Comparison of ENCODE assay signal across 34 cellular contexts in the genomic region with DNA sequence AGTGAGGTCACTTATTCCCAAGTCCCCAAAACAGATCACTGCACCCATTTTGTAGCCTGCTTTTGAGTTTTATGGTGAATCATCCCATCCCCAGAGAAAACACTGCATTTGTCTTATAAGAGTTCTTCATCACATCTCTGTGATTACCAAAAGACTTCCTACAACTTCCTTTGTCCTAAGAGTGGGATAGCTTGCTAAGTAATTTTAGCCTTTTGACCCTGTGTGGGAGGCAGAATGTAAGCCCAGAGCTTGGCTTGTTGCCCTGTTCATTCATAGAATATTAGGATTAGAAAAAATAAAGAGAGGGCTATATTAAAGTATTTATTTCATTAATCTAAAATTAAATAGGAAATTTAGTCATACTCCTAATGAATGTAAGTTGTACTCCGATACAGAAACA.
DNase-seq lines count a peak whose midpoint lies in the region; ATAC-seq, FAIRE-seq and TF ChIP-seq lines count a peak whose summit lies in the region.
"Had no signal": no experiment of that assay in that cellular context is flagged by ENCODE, and none has a peak within 500 bp of the region (broad histone marks: within the 10 kb centered on the region; RNA-seq: fewer than 3 reads in every experiment).

No MANE protein-coding gene starts in this region.

- H3K36me3 ChIP-seq in astrocyte (ENCODE audit: insufficient read depth, low read length) (no peaks in the 10 kb centered on the region), osteoblast (ENCODE audit: insufficient read depth, low read length) (no peaks in the 10 kb centered on the region)
- H3K36me3 ChIP-seq: heart left ventricle, stomach, thyroid gland, vagina had no signal

- no peak overlapping the region for H4K5ac ChIP-seq in H9 (ENCODE audit: insufficient read length, low read depth, low read length)

- H3K56ac ChIP-seq in H9 (ENCODE audit: insufficient read length, low read depth, low read length), result no peak overlapping the region

- H2AFZ ChIP-seq in H9 (ENCODE audit: low read length) (peak overlapping the region; percentile 5), astrocyte (ENCODE audit: low read depth, low read length) (no peak overlapping the region), osteoblast (ENCODE audit: low read length) (peak overlapping the region; percentile 9)
- H2AFZ ChIP-seq: parathyroid adenoma had no signal

- H3T11ph ChIP-seq in H9 (ENCODE audit: low read length), result no peak overlapping the region

- intact Hi-C loops in activated CD4-positive, alpha-beta T cell treated with anti-CD3 and anti-CD28 coated beads for 36 hours (cut with DNase I, micrococcal nuclease), result no loop called here

- no peaks in the 10 kb centered on the region for H3K79me1 ChIP-seq in H9 (ENCODE audit: insufficient read depth, low read depth, low read length, poor library complexity, severe bottlenecking)

- no peak overlapping the region for H2BK5ac ChIP-seq in H9 (ENCODE audit: insufficient read length, low read length)

- H4K20me1 ChIP-seq in H9 (ENCODE audit: control insufficient read depth, insufficient read depth, insufficient read length) (no peaks in the 10 kb centered on the region), astrocyte (ENCODE audit: insufficient read depth, low read length) (no peaks in the 10 kb centered on the region), osteoblast (ENCODE audit: insufficient read depth, low read length) (no peaks in the 10 kb centered on the region)

- H3K4me2 ChIP-seq in H9 (ENCODE audit: insufficient read depth, insufficient read length, low read length) (no peak overlapping the region), astrocyte (ENCODE audit: low read length) (peak overlapping the region; percentile 58), osteoblast (ENCODE audit: insufficient read depth, low read length) (no peak overlapping the region)
- H3K4me2 ChIP-seq: A549 had no signal

- no peak overlapping the region for H3K14ac ChIP-seq in H9 (ENCODE audit: insufficient read depth, low read length)

- H3K27ac ChIP-seq in H9 (ENCODE audit: insufficient read length, low read depth, low read length), result no peak overlapping the region
- no peak overlapping the region for H3K27ac ChIP-seq in astrocyte (ENCODE audit: low read depth, low read length)
- no peak overlapping the region for H3K27ac ChIP-seq in osteoblast (ENCODE audit: low read depth, low read length)
- H3K27ac ChIP-seq: A549, foreskin keratinocyte, heart left ventricle, parathyroid adenoma, stomach, thyroid gland, vagina had no signal

- H2AK5ac ChIP-seq in H9 (ENCODE audit: insufficient read length, low read length), result no peak overlapping the region

- no peak overlapping the region for H2BK20ac ChIP-seq in H9 (ENCODE audit: low read depth, low read length, poor library complexity, severe bottlenecking)

- H3K18ac ChIP-seq in H9 (ENCODE audit: insufficient read length, low read depth, low read length), result no peak overlapping the region

- H3K79me2 ChIP-seq in H9 (ENCODE audit: insufficient read depth, low read length) (no peaks in the 10 kb centered on the region), astrocyte (ENCODE audit: insufficient read depth, low read length) (no peaks in the 10 kb centered on the region), osteoblast (ENCODE audit: insufficient read depth, low read length) (no peaks in the 10 kb centered on the region)
- H3K79me2 ChIP-seq: parathyroid adenoma had no signal

- POLR2A ChIA-PET in activated CD4-positive, alpha-beta T cell treated with anti-CD3 and anti-CD28 coated beads for 36 hours (lab: Charles Lee), result no interaction called here

- DNase-seq in H9 (no peak), astrocyte (ENCODE audit: low read depth) (peak; percentile 33), fibroblast of peridontal ligament (ENCODE audit: extremely low read depth) (peak; percentile 1), osteoblast (ENCODE audit: insufficient read length, low spot score, missing footprints) (peak; percentile 6), GM13977 (ENCODE audit: low spot score) (no peak), inferior parietal cortex (ENCODE audit: extremely low spot score) (no peak), occipital lobe (lab: John Stamatoyannopoulos, UW) (no peak)
- no peak for DNase-seq in activated CD4-positive, alpha-beta T cell treated with anti-CD3 and anti-CD28 coated beads for 36 hours
- DNase-seq: activated CD4-positive, alpha-beta memory T cell treated with anti-CD3 and anti-CD28 coated beads for 36 hours; activated CD4-positive, CD25-positive, alpha-beta regulatory T cell treated with anti-CD3 and anti-CD28 coated beads, Interleukin-2, amount 50 U/mL, for 72 hours; activated CD8-positive, alpha-beta memory T cell treated with anti-CD3 and anti-CD28 coated beads, Interleukin-2, amount 50 U/mL, for 48 hours; AML-193; amygdala; CD4-positive, CD25-positive, alpha-beta regulatory T cell; central memory CD4-positive, alpha-beta T cell; effector memory CD8-positive, alpha-beta T cell; erythroblast; foreskin keratinocyte; heart left ventricle; NCI-H1048; NCI-H1694; NCI-H510A treated with DMSO at 0.1 percent for 48 hours; NK-92 treated with Interleukin-12 subunit alpha and Interleukin-12 subunit beta, amount 100 ng/mL, for 24 hours; PC-3; right cardiac atrium; stimulated activated CD4-positive, alpha-beta T cell treated with anti-CD3 and anti-CD28 coated beads, Interleukin-4, amount 100 ng/mL, for 1 hour; stomach; T-helper 2 cell; thyroid gland had no signal

- TF ChIP-seq CTCF in H9 (conservative IDR thresholded peaks at IDR 0.05) (no peak), astrocyte (IDR thresholded peaks at IDR 0.05; ENCODE audit: insufficient read depth, low read depth, low read length) (no peak), osteoblast (IDR thresholded peaks at IDR 0.05; ENCODE audit: extremely low read depth, low read depth, low read length) (no peak), GM13977 (IDR thresholded peaks at IDR 0.05; ENCODE audit: extremely low read depth, insufficient read depth, missing control alignments) (no peak)

- H3K4me3 ChIP-seq in astrocyte (ENCODE audit: insufficient read depth, low read depth, low read length) (no peak overlapping the region), osteoblast (ENCODE audit: insufficient read depth, low read length) (no peak overlapping the region)
- H3K4me3 ChIP-seq: A549, heart left ventricle, stomach, thyroid gland, vagina had no signal

- no peak overlapping the region for H2BK12ac ChIP-seq in H9 (ENCODE audit: insufficient read length, low read depth, low read length)

- H3K9ac ChIP-seq in H9 (ENCODE audit: extremely low read depth, insufficient read length, low read length), result no peak overlapping the region
- H3K9ac ChIP-seq in astrocyte (ENCODE audit: low read length), result no peak overlapping the region
- H3K9ac ChIP-seq: parathyroid adenoma had no signal

- in situ Hi-C loops in GM13977 (cut with MboI; ENCODE audit: low pct_unique_long_range_greater_than_20kb, low sequenced_read_pairs, unreplicated experiment), result no loop called here

- CTCF ChIA-PET in activated CD4-positive, alpha-beta T cell treated with anti-CD3 and anti-CD28 coated beads for 36 hours (lab: Charles Lee), result no interaction called here

- H4K8ac ChIP-seq in H9 (replicated peaks; ENCODE audit: insufficient read length, low read depth, low read length), result no peak overlapping the region

- H3K27me3 Mint-ChIP-seq in H9 (ENCODE audit: low read depth) (no peaks in the 10 kb centered on the region), astrocyte (ENCODE audit: low read depth, unreplicated experiment) (no peaks in the 10 kb centered on the region)
- peaks cover 5% of the 10 kb centered on the region for H3K27me3 Mint-ChIP-seq in activated CD4-positive, alpha-beta T cell treated with anti-CD3 and anti-CD28 coated beads for 36 hours
- H3K27me3 Mint-ChIP-seq: activated CD4-positive, alpha-beta memory T cell treated with anti-CD3 and anti-CD28 coated beads for 36 hours; CD4-positive, CD25-positive, alpha-beta regulatory T cell; effector memory CD8-positive, alpha-beta T cell had no signal

- no peak for ATAC-seq in activated CD4-positive, alpha-beta T cell treated with anti-CD3 and anti-CD28 coated beads for 36 hours
- ATAC-seq: A549; effector memory CD8-positive, alpha-beta T cell; foreskin keratinocyte; heart left ventricle; PC-3; right cardiac atrium had no signal

- H3K4me1 ChIP-seq in H9 (ENCODE audit: insufficient read depth, low read length), result no peaks in the 10 kb centered on the region
- H3K4me1 ChIP-seq in astrocyte (ENCODE audit: insufficient read depth, low read length), result no peaks in the 10 kb centered on the region
- no peaks in the 10 kb centered on the region for H3K4me1 ChIP-seq in osteoblast (ENCODE audit: insufficient read depth, low read length)
- H3K4me1 ChIP-seq: A549, foreskin keratinocyte, heart left ventricle, parathyroid adenoma, stomach, thyroid gland, vagina had no signal

- H3K23ac ChIP-seq in H9 (ENCODE audit: insufficient read length, low read depth, low read length), result no peak overlapping the region

- H3K4me1 Mint-ChIP-seq in H9 (no peaks in the 10 kb centered on the region), astrocyte (ENCODE audit: low read depth, unreplicated experiment) (peaks cover 15% of the 10 kb centered on the region)
- no peaks in the 10 kb centered on the region for H3K4me1 Mint-ChIP-seq in activated CD4-positive, alpha-beta T cell treated with anti-CD3 and anti-CD28 coated beads for 36 hours
- H3K4me1 Mint-ChIP-seq: activated naive CD4-positive, alpha-beta T cell treated with anti-CD3 and anti-CD28 coated beads, Interleukin-2, amount 50 U/mL, for 24 hours; CD4-positive, CD25-positive, alpha-beta regulatory T cell had no signal

- WGBS in H9 (ENCODE audit: extremely low coverage, insufficient read length, low lambda C conversion rate), result no CpG with 5 or more reads among the region's 1 CpG

- no peaks in the 10 kb centered on the region for H3K23me2 ChIP-seq in H9 (ENCODE audit: insufficient read length, low read depth, low read length, poor library complexity, severe bottlenecking)

- FAIRE-seq in astrocyte (lab: Jason Lieb, UNC), result peak; percentile 5
- FAIRE-seq: A549 had no signal

- H3K36me3 Mint-ChIP-seq in H9 (ENCODE audit: insufficient read depth in 1 of 3, low read depth in 3 of 3) (no peaks in the 10 kb centered on the region), astrocyte (ENCODE audit: low read depth, unreplicated experiment) (no peaks in the 10 kb centered on the region)
- H3K36me3 Mint-ChIP-seq in activated CD4-positive, alpha-beta T cell treated with anti-CD3 and anti-CD28 coated beads for 36 hours (ENCODE audit: low read depth), result no peaks in the 10 kb centered on the region
- H3K36me3 Mint-ChIP-seq: activated CD4-positive, alpha-beta memory T cell treated with anti-CD3 and anti-CD28 coated beads for 36 hours; activated naive CD4-positive, alpha-beta T cell treated with anti-CD3 and anti-CD28 coated beads, Interleukin-2, amount 50 U/mL, for 24 hours; CD4-positive, CD25-positive, alpha-beta regulatory T cell had no signal

- no peak overlapping the region for H4K91ac ChIP-seq in H9 (ENCODE audit: insufficient read length, low read depth, low read length)

- H3K27me3 ChIP-seq in H9 (ENCODE audit: insufficient read depth, low read length) (no peaks in the 10 kb centered on the region), astrocyte (ENCODE audit: insufficient read depth, low read length) (no peaks in the 10 kb centered on the region), osteoblast (ENCODE audit: insufficient read depth, low read length) (no peaks in the 10 kb centered on the region)
- H3K27me3 ChIP-seq: foreskin keratinocyte, heart left ventricle, stomach, thyroid gland, vagina had no signal

- H3K9me3 Mint-ChIP-seq in H9, result no peaks in the 10 kb centered on the region
- H3K9me3 Mint-ChIP-seq in astrocyte (ENCODE audit: unreplicated experiment), result no peaks in the 10 kb centered on the region
- no peaks in the 10 kb centered on the region for H3K9me3 Mint-ChIP-seq in activated CD4-positive, alpha-beta T cell treated with anti-CD3 and anti-CD28 coated beads for 36 hours (ENCODE audit: low read depth)
- H3K9me3 Mint-ChIP-seq: activated CD4-positive, alpha-beta memory T cell treated with anti-CD3 and anti-CD28 coated beads for 36 hours; activated naive CD4-positive, alpha-beta T cell treated with anti-CD3 and anti-CD28 coated beads, Interleukin-2, amount 50 U/mL, for 24 hours; activated T-helper 1 cell treated with anti-CD3 and anti-CD28 coated beads, Interleukin-12 subunit alpha, Interleukin-12 subunit beta, Interleukin-2, Interleukin-4 antibody, amounts not matched to agents 30 ng/mL and 10 ng/mL and 1 ng/mL, durations not matched to agents 14 hours and 24 hours and 36 hours; effector memory CD8-positive, alpha-beta T cell had no signal

- H3K4ac ChIP-seq in H9 (ENCODE audit: low read depth, low read length), result no peak overlapping the region

- no peak overlapping the region for H2BK120ac ChIP-seq in H9 (ENCODE audit: low read depth, low read length, poor library complexity, severe bottlenecking)

- no peak overlapping the region for H3K27ac Mint-ChIP-seq in H9
- H3K27ac Mint-ChIP-seq in astrocyte (ENCODE audit: unreplicated experiment), result no peak overlapping the region
- no peak overlapping the region for H3K27ac Mint-ChIP-seq in activated CD4-positive, alpha-beta T cell treated with anti-CD3 and anti-CD28 coated beads for 36 hours
- H3K27ac Mint-ChIP-seq: activated CD4-positive, alpha-beta memory T cell treated with anti-CD3 and anti-CD28 coated beads for 36 hours; activated naive CD4-positive, alpha-beta T cell treated with anti-CD3 and anti-CD28 coated beads, Interleukin-2, amount 50 U/mL, for 24 hours; activated T-helper 1 cell treated with anti-CD3 and anti-CD28 coated beads, Interleukin-12 subunit alpha, Interleukin-12 subunit beta, Interleukin-2, Interleukin-4 antibody, amounts not matched to agents 30 ng/mL and 10 ng/mL and 1 ng/mL, durations not matched to agents 14 hours and 24 hours and 36 hours; CD4-positive, CD25-positive, alpha-beta regulatory T cell; effector memory CD8-positive, alpha-beta T cell had no signal

- H3K9me3 ChIP-seq in H9 (ENCODE audit: control insufficient read depth, low read depth, low read length) (no peaks in the 10 kb centered on the region), astrocyte (ENCODE audit: insufficient read depth, low read depth, low read length) (no peaks in the 10 kb centered on the region), osteoblast (ENCODE audit: low read depth, low read length) (no peaks in the 10 kb centered on the region)
- H3K9me3 ChIP-seq: A549, heart left ventricle, stomach, thyroid gland, vagina had no signal

- no peak overlapping the region for H2BK15ac ChIP-seq in H9 (ENCODE audit: low read depth, low read length)

- H3K4me3 Mint-ChIP-seq in H9 (no peak overlapping the region), astrocyte (ENCODE audit: unreplicated experiment) (no peak overlapping the region)
- no peak overlapping the region for H3K4me3 Mint-ChIP-seq in activated CD4-positive, alpha-beta T cell treated with anti-CD3 and anti-CD28 coated beads for 36 hours
- H3K4me3 Mint-ChIP-seq: activated CD4-positive, alpha-beta memory T cell treated with anti-CD3 and anti-CD28 coated beads for 36 hours; activated naive CD4-positive, alpha-beta T cell treated with anti-CD3 and anti-CD28 coated beads, Interleukin-2, amount 50 U/mL, for 24 hours; activated T-helper 1 cell treated with anti-CD3 and anti-CD28 coated beads, Interleukin-12 subunit alpha, Interleukin-12 subunit beta, Interleukin-2, Interleukin-4 antibody, amounts not matched to agents 30 ng/mL and 10 ng/mL and 1 ng/mL, durations not matched to agents 14 hours and 24 hours and 36 hours; CD4-positive, CD25-positive, alpha-beta regulatory T cell; effector memory CD8-positive, alpha-beta T cell had no signal

Comparison
In these comparisons a context has a peak if more than half of its experiments do, and no peak if none do; other contexts are left out.
1. DNase-seq: peak in astrocyte (single experiment), fibroblast of peridontal ligament (single experiment) and osteoblast (single experiment); none in H9 (single experiment), GM13977 (single experiment), inferior parietal cortex (single experiment), activated CD4-positive, alpha-beta T cell treated with anti-CD3 and anti-CD28 coated beads for 36 hours (single experiment) and occipital lobe (single experiment).